29 cellular contexts compared by ENCODE assay signal in genomic region chr9:106707722-106708121, GRCh38.
DNase-seq lines count a peak whose midpoint lies in the region; ATAC-seq, FAIRE-seq and TF ChIP-seq lines count a peak whose summit lies in the region.
"Had no signal": no experiment of that assay in that cellular context is flagged by ENCODE, and none has a peak within 500 bp of the region (broad histone marks: within the 10 kb centered on the region; RNA-seq: fewer than 3 reads in every experiment).

No MANE protein-coding gene starts in this region.

- no peaks in the 10 kb centered on the region for H3K27me3 ChIP-seq in astrocyte (ENCODE audit: insufficient read depth, low read length)
- H3K27me3 ChIP-seq in osteoblast (ENCODE audit: insufficient read depth, low read length): no peaks in the 10 kb centered on the region
- no peaks in the 10 kb centered on the region for H3K27me3 ChIP-seq in transverse colon
- H3K27me3 ChIP-seq: colonic mucosa, pancreas, right lobe of liver had no signal

- WGBS in transverse colon (ENCODE audit: low coverage in 1 of 2), 2 donors: 72 to 77% methylated on average over 3 to 9 of the region's 9 CpGs

- H3K9me3 ChIP-seq in astrocyte (ENCODE audit: insufficient read depth, low read depth, low read length): no peaks in the 10 kb centered on the region
- H3K9me3 ChIP-seq in osteoblast (ENCODE audit: low read depth, low read length): no peaks in the 10 kb centered on the region
- no peaks in the 10 kb centered on the region for H3K9me3 ChIP-seq in transverse colon
- H3K9me3 ChIP-seq: colonic mucosa, pancreas, right lobe of liver had no signal

- H3K27ac ChIP-seq in astrocyte (ENCODE audit: low read depth, low read length): no peak overlapping the region
- H3K27ac ChIP-seq in osteoblast (ENCODE audit: low read depth, low read length): peak overlapping the region; percentile 8
- peak overlapping the region in 3 of 4 donors; percentile 26 to 41 (median 41) for H3K27ac ChIP-seq in transverse colon
- H3K27ac ChIP-seq: colonic mucosa, GM23248, pancreas, right lobe of liver had no signal

- H4K20me1 ChIP-seq in astrocyte (ENCODE audit: insufficient read depth, low read length) (no peaks in the 10 kb centered on the region), osteoblast (ENCODE audit: insufficient read depth, low read length) (no peaks in the 10 kb centered on the region)

- DNase-seq in astrocyte (ENCODE audit: low read depth): no peak
- peak; percentile 24 for DNase-seq in left cardiac atrium
- DNase-seq in osteoblast (ENCODE audit: insufficient read length, low spot score, missing footprints): no peak
- no peak for DNase-seq in transverse colon
- DNase-seq in activated naive CD8-positive, alpha-beta T cell treated with anti-CD3 and anti-CD28 coated beads for 36 hours: no peak
- no peak for DNase-seq in midbrain (lab: John Stamatoyannopoulos, UW)
- DNase-seq: activated CD4-positive, alpha-beta T cell treated with anti-CD3 and anti-CD28 coated beads, Interleukin-2, amount 10 ng/mL, durations not matched to agents 7 days and 5 days; activated gamma-delta T cell; activated naive CD8-positive, alpha-beta T cell treated with anti-CD3 and anti-CD28 coated beads, Interleukin-2, amount 50 U/mL, for 24 hours; activated T-cell treated with anti-CD3 and anti-CD28 coated beads, Interleukin-2, amount 50 U/mL, for 24 hours; CD4-positive, CD25-positive, alpha-beta regulatory T cell; colonic mucosa; effector memory CD4-positive, alpha-beta T cell; left colon; natural killer cell; NCI-H1092; NCI-H187; NCI-H2171 treated with DMSO at 0.1 percent for 48 hours; NCI-H510A treated with DMSO at 0.1 percent for 48 hours; NK-92 treated with Interleukin-12 subunit alpha and Interleukin-12 subunit beta, amount 100 ng/mL, for 24 hours; pancreas; PC-3; right lobe of liver; SHP77; stimulated activated CD4-positive, alpha-beta T cell treated with anti-CD3 and anti-CD28 coated beads, Interleukin-15, amount 100 ng/mL, for 24 hours; stimulated activated naive B cell treated with anti-CD40 and anti-IgM and Interleukin-4, amounts not matched to agents 10 μg/mL and 1 μg/mL and 100 μg/mL, for 72 hours had no signal

- no peak for TF ChIP-seq POLR2A in transverse colon (IDR thresholded peaks at IDR 0.05)

- intact Hi-C loops in left cardiac atrium (cut with DNase I): no loop called here
- intact Hi-C loops in transverse colon (cut with DNase I; ENCODE audit: low total_unique reads): loop anchor here (10.0 kb wide), 1 partner anchor 157 kb away; the partner anchor contains the start of gene ZNF462

- H3K36me3 Mint-ChIP-seq in astrocyte (ENCODE audit: low read depth, unreplicated experiment): no peaks in the 10 kb centered on the region
- H3K36me3 Mint-ChIP-seq in activated naive CD8-positive, alpha-beta T cell treated with anti-CD3 and anti-CD28 coated beads for 36 hours: peaks cover 2% of the 10 kb centered on the region
- H3K36me3 Mint-ChIP-seq: CD4-positive, CD25-positive, alpha-beta regulatory T cell; natural killer cell; stimulated activated naive B cell treated with anti-CD40 and anti-IgM and Interleukin-4, amounts not matched to agents 10 μg/mL and 1 μg/mL and 100 μg/mL, for 72 hours had no signal

- H3K79me2 ChIP-seq in astrocyte (ENCODE audit: insufficient read depth, low read length): no peaks in the 10 kb centered on the region
- no peaks in the 10 kb centered on the region for H3K79me2 ChIP-seq in osteoblast (ENCODE audit: insufficient read depth, low read length)

- no peak for FAIRE-seq in astrocyte (lab: Jason Lieb, UNC)
- FAIRE-seq: pancreas had no signal

- H3K4me3 ChIP-seq in astrocyte (ENCODE audit: insufficient read depth, low read depth, low read length) (no peak overlapping the region), osteoblast (ENCODE audit: insufficient read depth, low read length) (no peak overlapping the region), transverse colon (no peak overlapping the region)
- H3K4me3 ChIP-seq: colonic mucosa, GM23248, pancreas, right lobe of liver had no signal

- peaks cover 4% of the 10 kb centered on the region for H3K9me3 Mint-ChIP-seq in astrocyte (ENCODE audit: unreplicated experiment)
- peaks cover 5% of the 10 kb centered on the region for H3K9me3 Mint-ChIP-seq in activated naive CD8-positive, alpha-beta T cell treated with anti-CD3 and anti-CD28 coated beads for 36 hours

- H3K4me2 ChIP-seq in astrocyte (ENCODE audit: low read length): no peak overlapping the region
- H3K4me2 ChIP-seq in osteoblast (ENCODE audit: insufficient read depth, low read length): peak overlapping the region; percentile 30

- H3K4me1 ChIP-seq in astrocyte (ENCODE audit: insufficient read depth, low read length) (no peaks in the 10 kb centered on the region), osteoblast (ENCODE audit: insufficient read depth, low read length) (peaks cover 12% of the 10 kb centered on the region), transverse colon (peaks cover 0 to 8% (median 0%) of the 10 kb centered on the region in 4 donors)
- H3K4me1 ChIP-seq: colonic mucosa, pancreas, right lobe of liver had no signal

- H2AFZ ChIP-seq in astrocyte (ENCODE audit: low read depth, low read length): no peak overlapping the region
- H2AFZ ChIP-seq in osteoblast (ENCODE audit: low read length): no peak overlapping the region
- H2AFZ ChIP-seq: GM23248 had no signal

- in situ Hi-C loops in transverse colon (cut with MboI; ENCODE audit: low pct_ligation_motif_present in 1 of 4, low pct_unique_long_range_greater_than_20kb in 1 of 4, low sequenced_read_pairs in 3 of 4): no loop called here

- no peaks in the 10 kb centered on the region for H3K27me3 Mint-ChIP-seq in astrocyte (ENCODE audit: low read depth, unreplicated experiment)
- H3K27me3 Mint-ChIP-seq in activated naive CD8-positive, alpha-beta T cell treated with anti-CD3 and anti-CD28 coated beads for 36 hours: no peaks in the 10 kb centered on the region
- H3K27me3 Mint-ChIP-seq: activated CD4-positive, alpha-beta T cell treated with anti-CD3 and anti-CD28 coated beads, Interleukin-2, amount 10 ng/mL, durations not matched to agents 7 days and 5 days; activated naive CD8-positive, alpha-beta T cell treated with anti-CD3 and anti-CD28 coated beads, Interleukin-2, amount 50 U/mL, for 24 hours; activated T-cell treated with anti-CD3 and anti-CD28 coated beads, Interleukin-2, amount 50 U/mL, for 24 hours; CD4-positive, CD25-positive, alpha-beta regulatory T cell; stimulated activated naive B cell treated with anti-CD40 and anti-IgM and Interleukin-4, amounts not matched to agents 10 μg/mL and 1 μg/mL and 100 μg/mL, for 72 hours had no signal

- TF ChIP-seq CTCF in astrocyte (IDR thresholded peaks at IDR 0.05; ENCODE audit: insufficient read depth, low read depth, low read length) (no peak), osteoblast (IDR thresholded peaks at IDR 0.05; ENCODE audit: extremely low read depth, low read depth, low read length) (no peak), transverse colon (IDR thresholded peaks at IDR 0.05) (no peak)

- peak; percentile 41 to 91 for ATAC-seq in left cardiac atrium
- no peak for ATAC-seq in GM18907 (IDR thresholded peaks at IDR 0.05; ENCODE audit: unreplicated experiment)
- no peak for ATAC-seq in GM19463 (IDR thresholded peaks at IDR 0.05; ENCODE audit: unreplicated experiment)
- ATAC-seq: activated naive CD8-positive, alpha-beta T cell treated with anti-CD3 and anti-CD28 coated beads, Interleukin-2, amount 50 U/mL, for 24 hours; left colon; natural killer cell; PC-3; right lobe of liver; stimulated activated naive B cell treated with anti-CD40 and anti-IgM and Interleukin-4, amounts not matched to agents 10 μg/mL and 1 μg/mL and 100 μg/mL, for 72 hours had no signal

- no peak overlapping the region for H3K27ac Mint-ChIP-seq in astrocyte (ENCODE audit: unreplicated experiment)
- H3K27ac Mint-ChIP-seq in activated naive CD8-positive, alpha-beta T cell treated with anti-CD3 and anti-CD28 coated beads for 36 hours: no peak overlapping the region
- H3K27ac Mint-ChIP-seq: activated CD4-positive, alpha-beta T cell treated with anti-CD3 and anti-CD28 coated beads, Interleukin-2, amount 10 ng/mL, durations not matched to agents 7 days and 5 days; activated naive CD8-positive, alpha-beta T cell treated with anti-CD3 and anti-CD28 coated beads, Interleukin-2, amount 50 U/mL, for 24 hours; activated T-cell treated with anti-CD3 and anti-CD28 coated beads, Interleukin-2, amount 50 U/mL, for 24 hours; CD4-positive, CD25-positive, alpha-beta regulatory T cell; natural killer cell; stimulated activated naive B cell treated with anti-CD40 and anti-IgM and Interleukin-4, amounts not matched to agents 10 μg/mL and 1 μg/mL and 100 μg/mL, for 72 hours had no signal

- no peak for TF ChIP-seq EP300 in transverse colon (IDR thresholded peaks at IDR 0.05; ENCODE audit: low read depth)

- H3K9ac ChIP-seq in astrocyte (ENCODE audit: low read length): no peak overlapping the region
- H3K9ac ChIP-seq: GM23248 had no signal

- peaks cover 10% of the 10 kb centered on the region for H3K4me1 Mint-ChIP-seq in astrocyte (ENCODE audit: low read depth, unreplicated experiment)
- H3K4me1 Mint-ChIP-seq in activated naive CD8-positive, alpha-beta T cell treated with anti-CD3 and anti-CD28 coated beads for 36 hours: no peaks in the 10 kb centered on the region
- H3K4me1 Mint-ChIP-seq: activated CD4-positive, alpha-beta T cell treated with anti-CD3 and anti-CD28 coated beads, Interleukin-2, amount 10 ng/mL, durations not matched to agents 7 days and 5 days; activated naive CD8-positive, alpha-beta T cell treated with anti-CD3 and anti-CD28 coated beads, Interleukin-2, amount 50 U/mL, for 24 hours; CD4-positive, CD25-positive, alpha-beta regulatory T cell; natural killer cell; stimulated activated naive B cell treated with anti-CD40 and anti-IgM and Interleukin-4, amounts not matched to agents 10 μg/mL and 1 μg/mL and 100 μg/mL, for 72 hours had no signal

- peak overlapping the region; percentile 6 for H3K4me3 Mint-ChIP-seq in astrocyte (ENCODE audit: unreplicated experiment)
- no peak overlapping the region for H3K4me3 Mint-ChIP-seq in activated naive CD8-positive, alpha-beta T cell treated with anti-CD3 and anti-CD28 coated beads for 36 hours
- H3K4me3 Mint-ChIP-seq: activated CD4-positive, alpha-beta T cell treated with anti-CD3 and anti-CD28 coated beads, Interleukin-2, amount 10 ng/mL, durations not matched to agents 7 days and 5 days; activated naive CD8-positive, alpha-beta T cell treated with anti-CD3 and anti-CD28 coated beads, Interleukin-2, amount 50 U/mL, for 24 hours; activated T-cell treated with anti-CD3 and anti-CD28 coated beads, Interleukin-2, amount 50 U/mL, for 24 hours; CD4-positive, CD25-positive, alpha-beta regulatory T cell; natural killer cell; stimulated activated naive B cell treated with anti-CD40 and anti-IgM and Interleukin-4, amounts not matched to agents 10 μg/mL and 1 μg/mL and 100 μg/mL, for 72 hours had no signal

- H3K36me3 ChIP-seq in astrocyte (ENCODE audit: insufficient read depth, low read length) (no peaks in the 10 kb centered on the region), osteoblast (ENCODE audit: insufficient read depth, low read length) (no peaks in the 10 kb centered on the region), transverse colon (no peaks in the 10 kb centered on the region)
- H3K36me3 ChIP-seq: colonic mucosa, pancreas, right lobe of liver had no signal

Comparison
In these comparisons a context has a peak if more than half of its experiments do, and no peak if none do; other contexts are left out.
1. ATAC-seq: peak in left cardiac atrium (2 of 2); none in GM18907 (single experiment) and GM19463 (single experiment).